2 cellular contexts compared by ENCODE assay signal in genomic region chr19:45200614-45201013, GRCh38.
TF ChIP-seq lines count a peak whose summit lies in the region.

No MANE protein-coding gene starts in this region.

TF ChIP-seq in GM23338, 12 proteins besides CTCF, POLR2A, EP300 and RAD21:
- TF ChIP-seq POLR2AphosphoS5 (IDR thresholded peaks at IDR 0.05; ENCODE audit: low read depth), result no peak
- TF ChIP-seq REST (IDR thresholded peaks at IDR 0.05; ENCODE audit: unreplicated experiment), result no peak
- TF ChIP-seq EZH2phosphoT487 (IDR thresholded peaks at IDR 0.05; ENCODE audit: unreplicated experiment), result no peak
- TF ChIP-seq ZNF331 (CRISPR knock-in tag; IDR thresholded peaks at IDR 0.05; ENCODE audit: low read depth), result no peak
- TF ChIP-seq ETS1 (IDR thresholded peaks at IDR 0.05), result no peak
- no peak for TF ChIP-seq ZNF462 (CRISPR knock-in tag; IDR thresholded peaks at IDR 0.05)
- no peak for TF ChIP-seq EZH2 (IDR thresholded peaks at IDR 0.05; ENCODE audit: low read depth, unreplicated experiment)
- TF ChIP-seq JUNB (IDR thresholded peaks at IDR 0.05; ENCODE audit: unreplicated experiment), result no peak
- no peak for TF ChIP-seq STAT1 (IDR thresholded peaks at IDR 0.05; ENCODE audit: unreplicated experiment)
- no peak for TF ChIP-seq NANOG (IDR thresholded peaks at IDR 0.05; ENCODE audit: borderline replicate concordance)
- TF ChIP-seq ZNF114 (CRISPR knock-in tag; IDR thresholded peaks at IDR 0.05), result no peak
- TF ChIP-seq CREB1 (CRISPR knock-in tag; IDR thresholded peaks at IDR 0.05; ENCODE audit: low read depth), result no peak

TF ChIP-seq in endothelial cell of umbilical vein, 7 proteins besides CTCF, POLR2A, EP300 and RAD21:
- TF ChIP-seq GATA2 (IDR thresholded peaks at IDR 0.05; ENCODE audit: insufficient read depth, insufficient read length, low read depth, low read length), result no peak
- no peak for TF ChIP-seq FOS (IDR thresholded peaks at IDR 0.05; ENCODE audit: borderline replicate concordance, insufficient read depth, low read length)
- no peak for TF ChIP-seq MAX (IDR thresholded peaks at IDR 0.05; ENCODE audit: insufficient read depth, insufficient read length)
- TF ChIP-seq EZH2 (IDR thresholded peaks at IDR 0.05; ENCODE audit: borderline replicate concordance, low read depth, low read length, severe bottlenecking), result no peak
- TF ChIP-seq JUN (IDR thresholded peaks at IDR 0.05; ENCODE audit: borderline replicate concordance, insufficient read depth, insufficient read length, low read depth), result no peak
- no peak for TF ChIP-seq POLR2AphosphoS5 (IDR thresholded peaks at IDR 0.05; ENCODE audit: insufficient read depth, low read depth, low read length)
- TF ChIP-seq MYC (IDR thresholded peaks at IDR 0.05; ENCODE audit: low read depth, low read length), result no peak
